ENCODE assay signal across 8 cellular contexts in genomic region chr14:73057939-73058223, GRCh38. TPM values are rescaled to one million over a fixed set of nuclear protein-coding genes. Genes with fewer than 3 reads are reported as not detected.
DNase-seq lines count a peak whose midpoint lies in the region; FAIRE-seq and TF ChIP-seq lines count a peak whose summit lies in the region.

No MANE protein-coding gene starts in this region.

- H3K27ac ChIP-seq in subcutaneous abdominal adipose tissue (ENCODE audit: low read depth, low read length) = peak overlapping the region; percentile 96

- TF ChIP-seq CTCF in astrocyte of the cerebellum (IDR thresholded peaks at IDR 0.05; ENCODE audit: low read depth, low read length, missing control alignments) = no peak
- no peak for TF ChIP-seq CTCF in D721Med (IDR thresholded peaks at IDR 0.05; ENCODE audit: insufficient read depth, missing control alignments)

- no peaks in the 10 kb centered on the region for H3K36me3 ChIP-seq in H7 (replicated peaks; ENCODE audit: control insufficient read depth, insufficient read depth, low read length)
- peaks cover 0 to 5% (median 0%) of the 10 kb centered on the region in 5 donors for H3K36me3 ChIP-seq in subcutaneous abdominal adipose tissue (ENCODE audit: control insufficient read depth in 5 of 5, insufficient read depth in 5 of 5, low read length in 5 of 5)

- H3K4me1 ChIP-seq in subcutaneous abdominal adipose tissue (ENCODE audit: control insufficient read depth in 5 of 5, insufficient read depth in 5 of 5, low read length in 5 of 5) = peaks cover 1 to 34% (median 29%) of the 10 kb centered on the region in 5 donors

- FAIRE-seq in islet of Langerhans (lab: Jason Lieb, UNC) (peak; percentile 90), D721Med (lab: Jason Lieb, UNC) (no peak)

- no peaks in the 10 kb centered on the region for H3K9me3 ChIP-seq in subcutaneous abdominal adipose tissue (ENCODE audit: control insufficient read depth in 5 of 5, low read length in 5 of 5)

- H3K27me3 ChIP-seq in H7 (ENCODE audit: control insufficient read depth, insufficient read depth, low read length) (no peaks in the 10 kb centered on the region), subcutaneous abdominal adipose tissue (ENCODE audit: control insufficient read depth in 5 of 5, insufficient read depth in 4 of 5, low read length in 5 of 5) (no peaks in the 10 kb centered on the region)

- in situ Hi-C loops in astrocyte of the cerebellum (cut with HindIII; ENCODE audit: low sequenced_read_pairs) = no loop called here

- H3K9ac ChIP-seq in subcutaneous abdominal adipose tissue (ENCODE audit: low read length in 5 of 5) = peak overlapping the region; percentile 88 to 100 (median 96)

- H3K4me3 ChIP-seq in H7 (ENCODE audit: insufficient read depth, low read depth, low read length) (peak overlapping the region; percentile 95), astrocyte of the cerebellum (ENCODE audit: low read depth, low read length) (peak overlapping the region; percentile 96), subcutaneous abdominal adipose tissue (ENCODE audit: low read depth in 1 of 5, low read length in 5 of 5) (peak overlapping the region; percentile 78 to 99 (median 96))

- DNase-seq in H7 (no peak), astrocyte of the cerebellum (ENCODE audit: low read depth) (no peak), D721Med (ENCODE audit: insufficient read length, low spot score) (no peak), NCI-H345 (lab: John Stamatoyannopoulos, UW) (no peak), DMS 273 treated with DMSO at 0.1 percent for 48 hours (lab: John Stamatoyannopoulos, UW) (no peak)
- DNase-seq in activated naive CD4-positive, alpha-beta T cell treated with anti-CD3 and anti-CD28 coated beads, Interleukin-2, amount 50 U/mL, for 16 hours = no peak

RNA-seq across cellular contexts. Expression of gene RBM25, which starts 0.5 kb away (rescaled TPM):
- 37.8 and 75.7 TPM in 2 replicates for total RNA-seq in H7 (2014; rRNA removed; shearing (Covaris generic))

RNA-seq across cellular contexts. Expression of gene ZFYVE1, which starts 31.0 kb away (rescaled TPM):
- 6.4 and 7.5 TPM in 2 replicates for total RNA-seq in H7 (2014; rRNA removed; shearing (Covaris generic))
